In the genomic region with DNA sequence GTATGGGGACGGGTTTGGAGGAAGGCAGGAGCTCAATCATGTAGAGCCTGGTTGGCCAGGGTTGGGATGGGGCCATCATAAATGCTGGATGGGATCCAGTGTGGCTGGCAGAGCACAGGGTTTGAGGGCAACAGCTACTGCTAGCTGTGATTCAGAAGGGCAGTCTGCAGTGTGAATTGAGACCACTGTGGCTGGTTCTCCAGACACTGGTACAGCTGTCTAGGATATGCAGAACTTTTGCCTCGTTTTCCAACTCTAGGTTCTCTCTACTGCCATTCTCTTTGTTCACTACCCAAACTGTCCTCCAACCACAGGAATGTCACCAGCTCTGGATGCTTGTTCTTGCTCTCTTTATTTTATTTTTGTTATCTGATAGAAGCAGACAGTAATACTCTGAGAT, we compare ENCODE assay signal across 31 cellular contexts.
"Had no signal": no experiment of that assay in that cellular context is flagged by ENCODE, and none has a peak within 500 bp of the region (broad histone marks: within the 10 kb centered on the region; RNA-seq: fewer than 3 reads in every experiment).

No MANE protein-coding gene starts in this region.

- H3K4me3 ChIP-seq: ascending aorta, body of pancreas, breast epithelium had no signal

- H3K4me1 ChIP-seq: ascending aorta, body of pancreas, breast epithelium had no signal

- ATAC-seq: activated CD8-positive, alpha-beta T cell treated with anti-CD3 and anti-CD28 coated beads for 36 hours; activated T-cell treated with anti-CD3 and anti-CD28 coated beads, Interleukin-2, amount 50 U/mL, for 72 hours; activated T-helper 17 cell treated with anti-CD3 and anti-CD28 coated beads, Interleukin-2, amount 50 U/mL, for 72 hours; body of pancreas; Panc1 had no signal

- H3K27me3 ChIP-seq: ascending aorta, body of pancreas, breast epithelium had no signal

- H3K36me3 ChIP-seq: ascending aorta, breast epithelium had no signal

- DNase-seq: activated B cell treated with CpG ODN at 0.5 μM for 24 hours; activated CD4-positive, alpha-beta T cell treated with anti-CD3 and anti-CD28 coated beads for 1 hour; activated CD4-positive, alpha-beta T cell treated with anti-CD3 and anti-CD28 coated beads for 48 hours; activated CD8-positive, alpha-beta T cell treated with anti-CD3 and anti-CD28 coated beads for 36 hours; activated effector memory CD4-positive, alpha-beta T cell treated with anti-CD3 and anti-CD28 coated beads, Interleukin-2, amount 50 U/mL, for 16 hours; activated naive CD4-positive, alpha-beta T cell treated with Interleukin-2 at 50 U/mL for 16 hours; activated naive CD8-positive, alpha-beta T cell treated with anti-CD3 and anti-CD28 coated beads, Interleukin-2, amount 10 ng/mL, durations not matched to agents 7 days and 5 days; activated T-cell treated with anti-CD3 and anti-CD28 coated beads, Interleukin-2, amount 50 U/mL, for 1 hour; activated T-cell treated with anti-CD3 and anti-CD28 coated beads, Interleukin-2, amount 50 U/mL, for 72 hours; amygdala; body of pancreas; KG1; NCI-H1048; NCI-H1436 treated with DMSO at 0.1 percent for 48 hours; NCI-H1694 treated with DMSO at 0.1 percent for 48 hours; NCI-H2029; NCI-H2171 treated with DMSO at 0.1 percent for 48 hours; NCI-H2227 treated with DMSO at 0.1 percent for 48 hours; NCI-H446 treated with DMSO at 0.1 percent for 48 hours; NCI-H524; NCI-H69; RPMI8226; SIG-M5; SW 1271; T-helper 1 cell; T-helper 9 cell had no signal

- H3K9me3 ChIP-seq: ascending aorta, body of pancreas, breast epithelium had no signal

- H3K27ac ChIP-seq: ascending aorta, body of pancreas, breast epithelium, VCaP had no signal
